11 cellular contexts compared by ENCODE assay signal in genomic region chr10:75542902-75543301, GRCh38.
DNase-seq lines count a peak whose midpoint lies in the region; ATAC-seq and TF ChIP-seq lines count a peak whose summit lies in the region.
"Had no signal": no experiment of that assay in that cellular context is flagged by ENCODE, and none has a peak within 500 bp of the region (broad histone marks: within the 10 kb centered on the region; RNA-seq: fewer than 3 reads in every experiment).

No MANE protein-coding gene starts in this region.

- in situ Hi-C loops in astrocyte of the cerebellum (cut with HindIII; ENCODE audit: low sequenced_read_pairs): no loop called here

- no peak for TF ChIP-seq CTCF in astrocyte of the cerebellum (IDR thresholded peaks at IDR 0.05; ENCODE audit: low read depth, low read length, missing control alignments)

- intact Hi-C loops in sciatic nerve (cut with DNase I): no loop called here

- DNase-seq in EL: peak; percentile 5
- DNase-seq in astrocyte of the cerebellum (ENCODE audit: low read depth): peak; percentile 47
- DNase-seq in iPS-NIHi7 (ENCODE audit: extremely low spot score): peak; percentile 43
- DNase-seq in sciatic nerve (ENCODE audit: low spot score): peak; percentile 64
- DNase-seq in NOMO-1 treated with dmso at 0.1 percent for 144 hours (lab: John Stamatoyannopoulos, UW; ENCODE audit: unreplicated experiment): no peak
- no peak for DNase-seq in DMS153 (lab: John Stamatoyannopoulos, UW)
- no peak for DNase-seq in KG1 (lab: John Stamatoyannopoulos, UW)
- DNase-seq in stimulated activated CD4-positive, alpha-beta T cell treated with anti-CD3 and anti-CD28 coated beads, Interleukin-15, amount 100 ng/mL, for 24 hours: no peak
- DNase-seq: CD4-positive, alpha-beta memory T cell; NCI-H187 had no signal

- peak; percentile 95 for ATAC-seq in sciatic nerve
- ATAC-seq: Panc1 had no signal

- no peak overlapping the region for H3K4me3 ChIP-seq in astrocyte of the cerebellum (ENCODE audit: low read depth, low read length)

Comparison
In these comparisons a context has a peak if more than half of its experiments do, and no peak if none do; other contexts are left out.
1. DNase-seq: peak in EL (single experiment), astrocyte of the cerebellum (single experiment), iPS-NIHi7 (single experiment) and sciatic nerve (single experiment); none in NOMO-1 treated with dmso at 0.1 percent for 144 hours (single experiment), DMS153 (single experiment), KG1 (single experiment) and stimulated activated CD4-positive, alpha-beta T cell treated with anti-CD3 and anti-CD28 coated beads, Interleukin-15, amount 100 ng/mL, for 24 hours (single experiment).